In the genomic region with DNA sequence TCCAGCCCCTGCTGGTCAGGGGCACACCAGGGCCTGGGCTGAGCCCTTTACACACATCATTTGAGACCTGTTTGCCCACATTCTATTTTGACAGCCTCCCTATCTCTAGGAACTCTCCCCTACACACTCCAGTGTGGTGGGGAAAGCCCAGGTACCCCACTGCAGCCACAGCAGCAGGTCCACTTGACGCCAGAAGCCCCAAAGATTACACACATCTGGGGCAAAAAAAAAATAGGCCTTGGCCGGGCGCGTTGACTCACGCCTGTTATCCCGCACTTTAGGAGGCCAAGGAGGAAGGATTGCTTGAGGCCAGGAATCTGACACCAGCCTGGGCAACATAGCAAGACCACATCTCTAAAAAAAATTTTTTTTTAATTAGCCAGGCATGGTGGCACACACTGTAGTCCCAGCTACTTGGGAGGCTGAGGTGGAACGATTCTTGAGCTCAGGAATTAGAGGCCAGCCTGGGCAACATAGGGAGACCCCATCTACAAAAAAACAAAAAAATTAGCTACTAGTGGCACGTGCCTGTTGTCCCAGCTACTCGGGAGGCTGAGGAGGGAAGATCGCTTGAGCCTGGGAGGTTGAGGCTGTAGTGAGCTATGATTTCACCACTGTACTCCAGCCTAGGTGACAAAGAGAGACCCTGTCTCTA, we compare ENCODE assay signal across 21 cellular contexts. TPM values are rescaled to one million over a fixed set of nuclear protein-coding genes. Genes with fewer than 3 reads are reported as not detected.
A peak's percentile ranks its signal among the peaks of the same experiment; 100 is the strongest.
DNase-seq lines count a peak whose midpoint lies in the region; ATAC-seq, FAIRE-seq and TF ChIP-seq lines count a peak whose summit lies in the region.
"Had no signal": no experiment of that assay in that cellular context is flagged by ENCODE, and none has a peak within 500 bp of the region (broad histone marks: within the 10 kb centered on the region; RNA-seq: fewer than 3 reads in every experiment).

No MANE protein-coding gene starts in this region.

- no peak overlapping the region for H3K4me3 ChIP-seq in HEK293 (ENCODE audit: low read depth, low read length)
- H3K4me3 ChIP-seq in lower leg skin (ENCODE audit: low read depth, poor library complexity, severe bottlenecking), result no peak overlapping the region
- H3K4me3 ChIP-seq: GM23248 had no signal

- H3K4me3 Mint-ChIP-seq in mesothelial cell of epicardium, result peak overlapping the region; percentile 63
- no peak overlapping the region for H3K4me3 Mint-ChIP-seq in progenitor cell of endocrine pancreas (ENCODE audit: low read depth)
- no peak overlapping the region for H3K4me3 Mint-ChIP-seq in osteocyte (ENCODE audit: unreplicated experiment)
- H3K4me3 Mint-ChIP-seq: CD4-positive, alpha-beta T cell had no signal

- CTCF ChIA-PET in HEK293 (lab: Yijun Ruan, JAX), result interaction anchor here (1.2 kb wide), 1 partner anchor 16 kb away, joined by 5 read pairs; no protein-coding TSS in a partner anchor

- POLR2A ChIA-PET in HEK293 (lab: Yijun Ruan, JAX), result no interaction called here

- 87 to 93% methylated on average over 10 of the region's 10 CpGs for WGBS in lower leg skin, 2 donors

- DNase-seq in activated naive CD4-positive, alpha-beta T cell treated with anti-CD3 and anti-CD28 coated beads, Interleukin-2, amount 50 U/mL, for 72 hours (ENCODE audit: low spot score in 2 of 2), result no peak
- DNase-seq in activated naive CD4-positive, alpha-beta T cell treated with Interleukin-2 at 50 U/mL for 16 hours, result no peak
- DNase-seq in mesothelial cell of epicardium (ENCODE audit: low spot score in 2 of 2, unreplicated experiment in 2 of 2), result no peak
- no peak for DNase-seq in progenitor cell of endocrine pancreas (ENCODE audit: low spot score, unreplicated experiment)
- no peak for DNase-seq in lower leg skin (ENCODE audit: low spot score in 2 of 2)
- no peak for DNase-seq in osteocyte (ENCODE audit: extremely low spot score, unreplicated experiment)
- DNase-seq in H54 (ENCODE audit: insufficient read length, low spot score), result no peak
- DNase-seq: 8988T; CD4-positive, alpha-beta T cell; DMS153; EL; GM23248; HCEC 1CT; NCI-H1105; NCI-H2081; NK-92 treated with Interleukin-12 subunit alpha and Interleukin-12 subunit beta, amount 100 ng/mL, for 24 hours; SHP77 treated with DMSO at 0.1 percent for 48 hours had no signal

- no peak overlapping the region for H3K27ac ChIP-seq in HEK293 (ENCODE audit: extremely low read depth, low read depth, low read length)
- H3K27ac ChIP-seq: GM23248 had no signal

- no peak for ATAC-seq in activated naive CD4-positive, alpha-beta T cell treated with anti-CD3 and anti-CD28 coated beads, Interleukin-2, amount 50 U/mL, for 72 hours

- no peak for TF ChIP-seq CTCF in HEK293 (tag by site-specific recombination; IDR thresholded peaks at IDR 0.05)
- no peak for TF ChIP-seq CTCF in mesothelial cell of epicardium (IDR thresholded peaks at IDR 0.05; ENCODE audit: unreplicated experiment)
- TF ChIP-seq CTCF in progenitor cell of endocrine pancreas (IDR thresholded peaks at IDR 0.05; ENCODE audit: unreplicated experiment), result no peak
- no peak for TF ChIP-seq CTCF in lower leg skin (IDR thresholded peaks at IDR 0.05)
- TF ChIP-seq CTCF in osteocyte (IDR thresholded peaks at IDR 0.05), result no peak

- H3K9me3 Mint-ChIP-seq in activated naive CD4-positive, alpha-beta T cell treated with anti-CD3 and anti-CD28 coated beads, Interleukin-2, amount 50 U/mL, for 72 hours, result no peaks in the 10 kb centered on the region
- H3K9me3 Mint-ChIP-seq in mesothelial cell of epicardium (no peaks in the 10 kb centered on the region), progenitor cell of endocrine pancreas (ENCODE audit: low read depth) (no peaks in the 10 kb centered on the region), osteocyte (ENCODE audit: unreplicated experiment) (no peaks in the 10 kb centered on the region)
- H3K9me3 Mint-ChIP-seq: CD4-positive, alpha-beta T cell had no signal

- H3K27ac Mint-ChIP-seq in activated naive CD4-positive, alpha-beta T cell treated with anti-CD3 and anti-CD28 coated beads, Interleukin-2, amount 50 U/mL, for 72 hours, result peak overlapping the region; percentile 33 to 77
- H3K27ac Mint-ChIP-seq in mesothelial cell of epicardium, result peak overlapping the region; percentile 98
- peak overlapping the region; percentile 41 for H3K27ac Mint-ChIP-seq in progenitor cell of endocrine pancreas
- no peak overlapping the region for H3K27ac Mint-ChIP-seq in osteocyte (ENCODE audit: unreplicated experiment)
- H3K27ac Mint-ChIP-seq: CD4-positive, alpha-beta T cell had no signal

- H3K4me1 Mint-ChIP-seq in mesothelial cell of epicardium (peaks cover 73% of the 10 kb centered on the region), progenitor cell of endocrine pancreas (ENCODE audit: low read depth) (peaks cover 28% of the 10 kb centered on the region), osteocyte (ENCODE audit: unreplicated experiment) (peaks cover 1% of the 10 kb centered on the region)

- H3K27me3 Mint-ChIP-seq in mesothelial cell of epicardium (ENCODE audit: low read depth) (no peaks in the 10 kb centered on the region), progenitor cell of endocrine pancreas (no peaks in the 10 kb centered on the region), osteocyte (ENCODE audit: unreplicated experiment) (peaks cover 4% of the 10 kb centered on the region)
- H3K27me3 Mint-ChIP-seq: CD4-positive, alpha-beta T cell had no signal

- no peaks in the 10 kb centered on the region for H3K9me3 ChIP-seq in HEK293 (ENCODE audit: control insufficient read depth, insufficient read depth, low read depth, low read length)

- FAIRE-seq in H54 (lab: Jason Lieb, UNC), result no peak
- FAIRE-seq: GM12891 had no signal

- H3K36me3 ChIP-seq in HEK293 (ENCODE audit: control insufficient read depth in 2 of 2, insufficient read depth in 1 of 2, low read length in 2 of 2), result no peaks in the 10 kb centered on the region

- intact Hi-C loops in lower leg skin (cut with DNase I; ENCODE audit: low total_unique reads), result no loop called here

- TF ChIP-seq POLR2A in lower leg skin (IDR thresholded peaks at IDR 0.05), result no peak
- no peak for TF ChIP-seq POLR2A in H54 (IDR thresholded peaks at IDR 0.05; ENCODE audit: low read depth, low read length)

- H3K36me3 Mint-ChIP-seq in activated naive CD4-positive, alpha-beta T cell treated with anti-CD3 and anti-CD28 coated beads, Interleukin-2, amount 50 U/mL, for 72 hours, result no peaks in the 10 kb centered on the region
- H3K36me3 Mint-ChIP-seq in mesothelial cell of epicardium (no peaks in the 10 kb centered on the region), progenitor cell of endocrine pancreas (ENCODE audit: insufficient read depth) (no peaks in the 10 kb centered on the region), osteocyte (ENCODE audit: unreplicated experiment) (no peaks in the 10 kb centered on the region)

- H3K4me1 ChIP-seq in HEK293 (ENCODE audit: control insufficient read depth, insufficient read depth, low read length), result no peaks in the 10 kb centered on the region

TF ChIP-seq in HEK293, 187 proteins besides CTCF, POLR2A, EP300 and RAD21:
- peak; percentile 88 for TF ChIP-seq ZNF121 (tag by site-specific recombination; IDR thresholded peaks at IDR 0.05)
- TF ChIP-seq ZNF664 (tag by site-specific recombination; IDR thresholded peaks at IDR 0.05), result peak; percentile 48; the same call in 1 of the 2 replicates
- TF ChIP-seq ZFP69B (tag by site-specific recombination; IDR thresholded peaks at IDR 0.05), result no peak
- TF ChIP-seq YY1 (tag by site-specific recombination; IDR thresholded peaks at IDR 0.05), result no peak

RNA-seq across cellular contexts. Expression of a gene that starts 18.0 kb away (rescaled TPM):
- total RNA-seq in activated naive CD4-positive, alpha-beta T cell treated with anti-CD3 and anti-CD28 coated beads, Interleukin-2, amount 50 U/mL, for 72 hours, result 10 to 100 TPM in 1 of 2 donors, 1 to 10 TPM in 1; 7.0 to 48.2 TPM
- total RNA-seq in mesothelial cell of epicardium (54.6 to 59.9 TPM (median 56.3 TPM) in 3 replicates), progenitor cell of endocrine pancreas (3.8 and 5.1 TPM in 2 replicates), lower leg skin (1 to 10 TPM in 1 of 4 donors, under 1 TPM in 1, not detected in 2; 0.91 to 4.2 TPM), osteocyte (not detected in 2 replicates)
- total RNA-seq: GM23248, NCI-H460 had no signal

RNA-seq across cellular contexts. Expression of a gene that starts 19.0 kb away (rescaled TPM):
- 1 to 10 TPM in 1 of 2 donors, under 1 TPM in 1; 0.61 to 1.7 TPM for total RNA-seq in activated naive CD4-positive, alpha-beta T cell treated with anti-CD3 and anti-CD28 coated beads, Interleukin-2, amount 50 U/mL, for 72 hours
- total RNA-seq in mesothelial cell of epicardium (19.2 to 26.1 TPM (median 22.7 TPM) in 3 replicates), progenitor cell of endocrine pancreas (1.4 and 1.7 TPM in 2 replicates), lower leg skin (under 1 TPM in 1 of 4 donors, not detected in 3; 0.10 TPM), osteocyte (not detected in 2 replicates)
- total RNA-seq: CD4-positive, alpha-beta T cell; GM23248; LHCN-M2; NCI-H460 had no signal

RNA-seq across cellular contexts. Expression of a gene that starts 28.6 kb away (rescaled TPM):
- total RNA-seq in activated naive CD4-positive, alpha-beta T cell treated with anti-CD3 and anti-CD28 coated beads, Interleukin-2, amount 50 U/mL, for 72 hours, result 1 to 10 TPM in 1 of 2 donors, under 1 TPM in 1; 0.61 to 1.7 TPM
- total RNA-seq in mesothelial cell of epicardium (1.2 to 1.6 TPM (median 1.4 TPM) in 3 replicates), progenitor cell of endocrine pancreas (0.64 and 1.1 TPM in 2 replicates), lower leg skin (not detected), osteocyte (0.68 TPM in 1 of 2 replicates, not detected in the other)
- total RNA-seq: GM23248, LHCN-M2, NCI-H460 had no signal

RNA-seq across cellular contexts. Expression of a gene that starts 36.8 kb away (rescaled TPM):
- total RNA-seq in activated naive CD4-positive, alpha-beta T cell treated with anti-CD3 and anti-CD28 coated beads, Interleukin-2, amount 50 U/mL, for 72 hours, result 1 to 10 TPM in 1 of 2 donors, under 1 TPM in 1; 0.23 to 1.5 TPM
- 0.96 to 1.3 TPM (median 1.2 TPM) in 3 replicates for total RNA-seq in mesothelial cell of epicardium
- total RNA-seq in progenitor cell of endocrine pancreas, result 0.33 and 0.74 TPM in 2 replicates
- not detected for total RNA-seq in lower leg skin
- total RNA-seq in osteocyte, result not detected in 2 replicates
- total RNA-seq: CD4-positive, alpha-beta T cell; GM23248; LHCN-M2; NCI-H460 had no signal

RNA-seq across cellular contexts. Expression of a gene that starts 42.2 kb away (rescaled TPM):
- total RNA-seq in activated naive CD4-positive, alpha-beta T cell treated with anti-CD3 and anti-CD28 coated beads, Interleukin-2, amount 50 U/mL, for 72 hours, result 100 to 1,000 TPM; 146 to 150 TPM
- 135 to 154 TPM (median 137 TPM) in 3 replicates for total RNA-seq in mesothelial cell of epicardium
- 126 and 132 TPM in 2 replicates for total RNA-seq in progenitor cell of endocrine pancreas
- total RNA-seq in lower leg skin, result 100 to 1,000 TPM in 3 of 4 donors, 10 to 100 TPM in 1; 95.9 to 126 (median 120) TPM
- 112 and 115 TPM in 2 replicates for total RNA-seq in osteocyte
